Comparison of ENCODE assay signal across 1 cellular context in genomic region chr2:70964596-70965386, GRCh38.
TF ChIP-seq lines count a peak whose summit lies in the region.

No MANE protein-coding gene starts in this region.

TF ChIP-seq in H1, 55 proteins besides CTCF, POLR2A, EP300 and RAD21 (continued from another document):
- TF ChIP-seq BRCA1 (IDR thresholded peaks at IDR 0.05; ENCODE audit: low read depth, low read length) (no peak), KDM4A (IDR thresholded peaks at IDR 0.05; ENCODE audit: low read depth, low read length, severe bottlenecking) (peak; percentile 93), RBBP5 (IDR thresholded peaks at IDR 0.05; ENCODE audit: borderline replicate concordance, low read depth, low read length) (peak; percentile 70), E2F6 (IDR thresholded peaks at IDR 0.05) (peak; percentile 97), NANOG (IDR thresholded peaks at IDR 0.05; ENCODE audit: insufficient read depth, low read depth, low read length, poor library complexity, severe bottlenecking) (no peak), EZH2 (IDR thresholded peaks at IDR 0.05; ENCODE audit: low read depth, low read length, severe bottlenecking) (no peak), CBX8 (IDR thresholded peaks at IDR 0.05; ENCODE audit: borderline replicate concordance, low read depth, low read length) (no peak), NRF1 (IDR thresholded peaks at IDR 0.05; ENCODE audit: low read depth, low read length) (peak; percentile 20; the same call in 1 of the 2 replicates), HDAC2 (IDR thresholded peaks at IDR 0.05; ENCODE audit: borderline replicate concordance in 1 of 2, low read depth in 2 of 2, low read length in 2 of 2) (peak; percentile 11 to 65; a peak in 2 of 4 replicates), TBP (IDR thresholded peaks at IDR 0.05; ENCODE audit: low read depth, low read length) (peak; percentile 37; the same call in 1 of the 2 replicates), ASH2L (IDR thresholded peaks at IDR 0.05; ENCODE audit: low read length) (peak; percentile 88), CHD7 (IDR thresholded peaks at IDR 0.05; ENCODE audit: insufficient replicate concordance, low read length) (peak; percentile 44), BACH1 (IDR thresholded peaks at IDR 0.05; ENCODE audit: low read length) (peak; percentile 80), GABPA (IDR thresholded peaks at IDR 0.05; ENCODE audit: borderline replicate concordance, insufficient read depth, low read length) (peak; percentile 50; the same call in 1 of the 2 replicates), SIN3A (conservative IDR thresholded peaks at IDR 0.05 in 1 of 2, IDR thresholded peaks at IDR 0.05 in 1 of 2; ENCODE audit: low read depth in 1 of 2, low read length in 2 of 2) (peak; percentile 45 to 47; a peak in 1 of 4 replicates), SRF (IDR thresholded peaks at IDR 0.05; ENCODE audit: low read depth, low read length) (no peak), FOSL1 (IDR thresholded peaks at IDR 0.05; ENCODE audit: insufficient read depth, low read depth, low read length) (no peak), MAX (IDR thresholded peaks at IDR 0.05) (peak; percentile 79), CTBP2 (IDR thresholded peaks at IDR 0.05; ENCODE audit: borderline replicate concordance, insufficient read depth, insufficient read length, low read length) (peak; percentile 77), TCF12 (IDR thresholded peaks at IDR 0.05; ENCODE audit: low read depth, low read length) (no peak), CHD1 (IDR thresholded peaks at IDR 0.05; ENCODE audit: low read depth, low read length) (no peak), KDM1A (IDR thresholded peaks at IDR 0.05; ENCODE audit: borderline replicate concordance, low read length) (peak; percentile 69; the same call in 1 of the 2 replicates), MAFK (IDR thresholded peaks at IDR 0.05; ENCODE audit: low read depth, low read length) (no peak)
